Comparison of ENCODE assay signal across 19 cellular contexts in genomic region chr1:229869225-229869624, GRCh38.
DNase-seq lines count a peak whose midpoint lies in the region; ATAC-seq and TF ChIP-seq lines count a peak whose summit lies in the region.
"Had no signal": no experiment of that assay in that cellular context is flagged by ENCODE, and none has a peak within 500 bp of the region (broad histone marks: within the 10 kb centered on the region; RNA-seq: fewer than 3 reads in every experiment).

No MANE protein-coding gene starts in this region.

- TF ChIP-seq CTCF in HEK293 (tag by site-specific recombination; IDR thresholded peaks at IDR 0.05) (no peak), astrocyte of the cerebellum (IDR thresholded peaks at IDR 0.05; ENCODE audit: low read depth, low read length, missing control alignments) (peak; percentile 4), fibroblast of mammary gland (conservative IDR thresholded peaks at IDR 0.05; ENCODE audit: control insufficient read depth, insufficient read depth, low read depth, low read length) (no peak)

- no peaks in the 10 kb centered on the region for H3K9me3 ChIP-seq in HEK293 (ENCODE audit: control insufficient read depth, insufficient read depth, low read depth, low read length)

- H3K4me3 ChIP-seq in HEK293 (ENCODE audit: low read depth, low read length), result no peak overlapping the region
- no peak overlapping the region for H3K4me3 ChIP-seq in astrocyte of the cerebellum (ENCODE audit: low read depth, low read length)
- H3K4me3 ChIP-seq in fibroblast of mammary gland (ENCODE audit: control insufficient read depth, low read depth, low read length), result no peak overlapping the region
- H3K4me3 ChIP-seq in rectal smooth muscle tissue (ENCODE audit: low read length), result peak overlapping the region; percentile 3

- POLR2A ChIA-PET in HEK293 (lab: Yijun Ruan, JAX), result no interaction called here

- no peak for ATAC-seq in HG02885 (IDR thresholded peaks at IDR 0.05; ENCODE audit: poor library complexity, unreplicated experiment)
- ATAC-seq: HCT116, Panc1 had no signal

- no peaks in the 10 kb centered on the region for H3K27me3 ChIP-seq in rectal smooth muscle tissue (ENCODE audit: control insufficient read depth, insufficient read depth, low read length)

- H3K36me3 ChIP-seq in HEK293 (ENCODE audit: control insufficient read depth in 2 of 2, insufficient read depth in 1 of 2, low read length in 2 of 2) (no peaks in the 10 kb centered on the region), rectal smooth muscle tissue (ENCODE audit: control insufficient read depth, insufficient read depth, low read length) (no peaks in the 10 kb centered on the region)

- H3K27ac ChIP-seq in HEK293 (ENCODE audit: extremely low read depth, low read depth, low read length), result no peak overlapping the region
- no peak overlapping the region for H3K27ac ChIP-seq in rectal smooth muscle tissue (ENCODE audit: low read depth, low read length)
- H3K27ac ChIP-seq: C4-2B had no signal

- H3K9ac ChIP-seq in rectal smooth muscle tissue (ENCODE audit: low read length), result no peak overlapping the region

- in situ Hi-C loops in astrocyte of the cerebellum (cut with HindIII; ENCODE audit: low sequenced_read_pairs), result no loop called here

- DNase-seq in astrocyte of the cerebellum (ENCODE audit: low read depth), result peak; percentile 88
- DNase-seq in fibroblast of mammary gland (ENCODE audit: low read depth), result peak; percentile 22
- no peak for DNase-seq in activated CD8-positive, alpha-beta memory T cell treated with anti-CD3 and anti-CD28 coated beads for 24 hours
- no peak for DNase-seq in activated CD4-positive, CD25-positive, alpha-beta regulatory T cell (lab: John Stamatoyannopoulos, UW)
- DNase-seq in NCI-H1694 (lab: John Stamatoyannopoulos, UW), result no peak
- DNase-seq: Calu3; CD8-positive, alpha-beta memory T cell; DMS53; EL; GF-D8; Karpas-422; NCI-H1930; SIG-M5 had no signal

- peaks cover 7% of the 10 kb centered on the region; the same call in 1 of the 2 replicates for H3K4me1 ChIP-seq in HEK293 (ENCODE audit: control insufficient read depth, insufficient read depth, low read length)
- H3K4me1 ChIP-seq in rectal smooth muscle tissue (ENCODE audit: control insufficient read depth, insufficient read depth, low read length), result peaks cover 5% of the 10 kb centered on the region

- CTCF ChIA-PET in HEK293 (lab: Yijun Ruan, JAX), result no interaction called here

TF ChIP-seq in HEK293, 187 proteins besides CTCF, POLR2A, EP300 and RAD21:
- TF ChIP-seq ZIC2 (tag by site-specific recombination; IDR thresholded peaks at IDR 0.05) (peak; percentile 100), ZBTB8A (tag by site-specific recombination; IDR thresholded peaks at IDR 0.05) (no peak), GLIS1 (tag by site-specific recombination; IDR thresholded peaks at IDR 0.05) (peak; percentile 100)

Comparison
In these comparisons a context has a peak if more than half of its experiments do, and no peak if none do; other contexts are left out.
1. DNase-seq: peak in astrocyte of the cerebellum (single experiment) and fibroblast of mammary gland (single experiment); none in activated CD8-positive, alpha-beta memory T cell treated with anti-CD3 and anti-CD28 coated beads for 24 hours (single experiment), activated CD4-positive, CD25-positive, alpha-beta regulatory T cell (0 of 4) and NCI-H1694 (single experiment).